7 cellular contexts compared by ENCODE assay signal in genomic region chr6:36123270-36124139, GRCh38. TPM values are rescaled to one million over a fixed set of nuclear protein-coding genes. Genes with fewer than 3 reads are reported as not detected.
A peak's percentile ranks its signal among the peaks of the same experiment; 100 is the strongest.
DNase-seq lines count a peak whose midpoint lies in the region; ATAC-seq and TF ChIP-seq lines count a peak whose summit lies in the region.

No MANE protein-coding gene starts in this region.

- DNase-seq in NCI-H2227 (lab: John Stamatoyannopoulos, UW; ENCODE audit: unreplicated experiment) (peak; percentile 89), caudate nucleus (lab: John Stamatoyannopoulos, UW) (peak in 54 of 61 donors; percentile 10 to 86 (median 54)), left lobe of liver (ENCODE audit: low spot score) (peak; percentile 81)
- peak; percentile 90 for DNase-seq in stimulated activated CD4-positive, alpha-beta T cell treated with anti-CD3 and anti-CD28 coated beads, Interleukin-4, amount 100 ng/mL, for 24 hours

- peak; percentile 84 for TF ChIP-seq CTCF in GM12872 (IDR thresholded peaks at IDR 0.05; ENCODE audit: insufficient read depth, low read depth, low read length)

- ATAC-seq in HG02938 (IDR thresholded peaks at IDR 0.05; ENCODE audit: unreplicated experiment), result peak; percentile 66
- ATAC-seq in activated CD4-positive, CD25-positive, alpha-beta regulatory T cell treated with anti-CD3 and anti-CD28 coated beads, Interleukin-2, amount 50 U/mL, for 24 hours, result peak; percentile 63 to 72
- peak; percentile 76 for ATAC-seq in left lobe of liver

- no peak overlapping the region for H3K27ac ChIP-seq in caudate nucleus (ENCODE audit: low read depth, low read length)

RNA-seq across cellular contexts. Expression of gene MAPK13, which starts 6.8 kb away (rescaled TPM):
- 1.9 TPM for total RNA-seq in left lobe of liver
